ENCODE assay signal across 14 cellular contexts in the genomic region with DNA sequence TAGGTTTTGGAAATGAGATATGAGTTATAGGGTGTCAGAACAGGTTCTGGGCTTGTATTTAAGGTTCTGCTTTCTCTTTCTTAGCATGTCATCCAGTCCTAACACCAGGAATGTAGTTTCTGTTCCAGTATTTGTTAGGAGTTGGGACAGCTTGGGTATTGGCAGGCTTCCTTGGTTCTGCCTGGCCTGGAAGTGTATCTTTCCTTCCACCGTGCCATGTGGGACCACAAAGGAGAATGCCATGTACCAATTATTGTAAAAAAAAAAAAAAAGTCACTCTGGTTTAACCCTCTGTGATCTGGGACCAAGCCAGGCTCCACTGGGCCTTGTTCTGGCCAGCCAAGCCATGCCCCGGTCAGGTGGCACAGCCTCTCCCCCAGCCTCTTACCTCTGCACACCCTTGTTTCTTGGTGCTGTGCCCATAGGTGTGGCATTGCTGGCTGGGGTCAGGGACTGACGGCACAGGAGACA. TPM values are rescaled to one million over a fixed set of nuclear protein-coding genes. Genes with fewer than 3 reads are reported as not detected.
A peak's percentile ranks its signal among the peaks of the same experiment; 100 is the strongest.
DNase-seq lines count a peak whose midpoint lies in the region; ATAC-seq and TF ChIP-seq lines count a peak whose summit lies in the region.
"Had no signal": no experiment of that assay in that cellular context is flagged by ENCODE, and none has a peak within 500 bp of the region (broad histone marks: within the 10 kb centered on the region; RNA-seq: fewer than 3 reads in every experiment).

No MANE protein-coding gene starts in this region.

- ATAC-seq in body of pancreas (peak; percentile 36), GM21526 (IDR thresholded peaks at IDR 0.05; ENCODE audit: low FRiP score, unreplicated experiment) (no peak), T-cell (replicated peaks in 1 of 4) (no peak)
- ATAC-seq: stimulated activated naive CD8-positive, alpha-beta T cell treated with anti-CD3 and anti-CD28 coated beads, Interleukin-15, Interleukin-2, amounts not matched to agents 100 U/mL and 50 U/mL, for 24 hours had no signal

- H3K9me3 ChIP-seq in GM23248 (ENCODE audit: low read depth) (no peaks in the 10 kb centered on the region), body of pancreas (no peaks in the 10 kb centered on the region), suprapubic skin (no peaks in the 10 kb centered on the region)

- H3K27ac ChIP-seq in GM23248 (no peak overlapping the region), body of pancreas (peak overlapping the region in 2 of 4 donors; percentile 9 to 19), suprapubic skin (peak overlapping the region; percentile 51)

- 61 to 69% methylated on average over 3 of the region's 3 CpGs for WGBS in GM23248 (ENCODE audit: low coverage in 1 of 2, low lambda C conversion rate in 2 of 2, missing lambda C conversion rate in 2 of 2), 2 experiments
- 45 to 57% methylated on average over 3 of the region's 3 CpGs for WGBS in body of pancreas, 2 donors
- 25% methylated on average over 2 of the region's 3 CpGs for WGBS in suprapubic skin

- H3K27me3 ChIP-seq in GM23248 (replicated peaks; ENCODE audit: insufficient read depth) (no peaks in the 10 kb centered on the region), body of pancreas (no peaks in the 10 kb centered on the region), suprapubic skin (no peaks in the 10 kb centered on the region)

- H3K36me3 ChIP-seq in GM23248 (ENCODE audit: low read depth) (no peaks in the 10 kb centered on the region), body of pancreas (replicated peaks in 1 of 2; ENCODE audit: insufficient read depth in 1 of 2, low read depth in 2 of 2) (no peaks in the 10 kb centered on the region), suprapubic skin (no peaks in the 10 kb centered on the region)

- TF ChIP-seq POLR2A in body of pancreas (IDR thresholded peaks at IDR 0.05), result no peak
- no peak for TF ChIP-seq POLR2A in suprapubic skin (IDR thresholded peaks at IDR 0.05)

- in situ Hi-C loops in GM23248 (cut with MboI), result no loop called here

- POLR2A ChIA-PET in T-cell (lab: Charles Lee), result interaction anchor here (0.6 to 1.1 kb wide), 2 partner anchors 45 to 58 kb away, joined by 3 to 4 read pairs; no protein-coding TSS in a partner anchor

- no peaks in the 10 kb centered on the region for H4K20me1 ChIP-seq in GM23248 (ENCODE audit: insufficient read depth)

- H3K36me3 Mint-ChIP-seq in endothelial cell (ENCODE audit: low read depth, unreplicated experiment) (peaks cover 10% of the 10 kb centered on the region), T-cell (peaks cover 31% of the 10 kb centered on the region)

- CTCF ChIA-PET in T-cell (lab: Charles Lee), result no interaction called here

- H3K4me1 ChIP-seq in GM23248 (ENCODE audit: insufficient read depth) (peaks cover 62% of the 10 kb centered on the region), body of pancreas (peaks cover 35% of the 10 kb centered on the region), suprapubic skin (peaks cover 63% of the 10 kb centered on the region)

- H3F3A ChIP-seq in GM23248 (ENCODE audit: insufficient read depth), result peaks cover 35% of the 10 kb centered on the region

- H3K27ac Mint-ChIP-seq in endothelial cell (ENCODE audit: unreplicated experiment) (no peak overlapping the region), T-cell (no peak overlapping the region)
- H3K27ac Mint-ChIP-seq: activated naive CD8-positive, alpha-beta T cell treated with anti-CD3 and anti-CD28 coated beads, Interleukin-2, amount 10 ng/mL, durations not matched to agents 7 days and 5 days had no signal

- H3K4me3 ChIP-seq in GM23248 (no peak overlapping the region), body of pancreas (no peak overlapping the region), suprapubic skin (no peak overlapping the region)

- H3K4me2 ChIP-seq in GM23248 (ENCODE audit: unreplicated experiment), result no peak overlapping the region

- H3K9me3 Mint-ChIP-seq in endothelial cell (ENCODE audit: unreplicated experiment) (no peaks in the 10 kb centered on the region), T-cell (peaks cover 0 to 4% (median 2%) of the 10 kb centered on the region in 3 donors)

- intact Hi-C loops in body of pancreas (cut with DNase I), result no loop called here

- H3K4me3 Mint-ChIP-seq in endothelial cell (ENCODE audit: unreplicated experiment), result no peak overlapping the region
- no peak overlapping the region for H3K4me3 Mint-ChIP-seq in T-cell
- H3K4me3 Mint-ChIP-seq: activated naive CD8-positive, alpha-beta T cell treated with anti-CD3 and anti-CD28 coated beads, Interleukin-2, amount 10 ng/mL, durations not matched to agents 7 days and 5 days had no signal

- no peaks in the 10 kb centered on the region for H3K9me2 ChIP-seq in GM23248 (ENCODE audit: insufficient read depth)

- peaks cover 27% of the 10 kb centered on the region for H3K4me1 Mint-ChIP-seq in endothelial cell (ENCODE audit: unreplicated experiment)
- peaks cover 35 to 47% (median 39%) of the 10 kb centered on the region in 3 donors for H3K4me1 Mint-ChIP-seq in T-cell

- H3K27me3 Mint-ChIP-seq in endothelial cell (ENCODE audit: unreplicated experiment), result peaks cover 3% of the 10 kb centered on the region
- H3K27me3 Mint-ChIP-seq in T-cell, result no peaks in the 10 kb centered on the region
- H3K27me3 Mint-ChIP-seq: activated naive CD8-positive, alpha-beta T cell treated with anti-CD3 and anti-CD28 coated beads, Interleukin-2, amount 10 ng/mL, durations not matched to agents 7 days and 5 days had no signal

- no peak for TF ChIP-seq EP300 in suprapubic skin (IDR thresholded peaks at IDR 0.05)

- H2AFZ ChIP-seq in GM23248, result no peak overlapping the region

- H3K9ac ChIP-seq in GM23248, result no peak overlapping the region

- no peaks in the 10 kb centered on the region for H3K79me2 ChIP-seq in GM23248 (ENCODE audit: insufficient read depth)

- DNase-seq in GM23248 (peak; percentile 58), body of pancreas (peak in 1 of 4 donors; percentile 43), hepatic stellate cell (ENCODE audit: low spot score) (peak; percentile 32), suprapubic skin (ENCODE audit: low spot score in 2 of 2) (no peak), endothelial cell (ENCODE audit: low spot score) (no peak), NCI-H2107 treated with DMSO at 0.1 percent for 48 hours (lab: John Stamatoyannopoulos, UW; ENCODE audit: unreplicated experiment) (no peak), T-cell (no peak)
- DNase-seq: activated naive CD8-positive, alpha-beta T cell treated with anti-CD3 and anti-CD28 coated beads, Interleukin-2, amount 10 ng/mL, durations not matched to agents 7 days and 5 days; mesenchymal stem cell; NCI-H446; posterior cingulate gyrus; stimulated activated CD4-positive, alpha-beta T cell treated with anti-CD3 and anti-CD28 coated beads, Interleukin-4, amount 100 ng/mL, for 1 hour; stimulated activated naive CD8-positive, alpha-beta T cell treated with anti-CD3 and anti-CD28 coated beads, Interleukin-15, Interleukin-2, amounts not matched to agents 100 U/mL and 50 U/mL, for 24 hours had no signal

- TF ChIP-seq CTCF in body of pancreas (IDR thresholded peaks at IDR 0.05), result no peak
- TF ChIP-seq CTCF in suprapubic skin (IDR thresholded peaks at IDR 0.05), result no peak
- TF ChIP-seq CTCF in endothelial cell (IDR thresholded peaks at IDR 0.05; ENCODE audit: unreplicated experiment), result no peak

RNA-seq across cellular contexts. Expression of gene ARHGAP26, which starts 47.8 kb away (rescaled TPM):
- 1.6 and 8.3 TPM in 2 replicates for total RNA-seq in GM23248 (2014; rRNA removed; shearing (Covaris generic))
- polyA plus RNA-seq in GM23248 (2016; fragmentation: Nextera tagmentation; extraction: Ambion mirVana), result 1.7 and 1.9 TPM in 2 replicates
- total RNA-seq in body of pancreas, result 10 to 100 TPM; 12.5 to 14.2 TPM
- total RNA-seq in suprapubic skin, result 10 to 100 TPM; 11.1 to 36.1 (median 21.8) TPM
- total RNA-seq in endothelial cell (ENCODE audit: unreplicated experiment), result 81.5 TPM
- 10 to 100 TPM; 22.8 to 49.3 (median 28.3) TPM for total RNA-seq in T-cell

Comparison
In these comparisons a context has a peak if more than half of its experiments do, and no peak if none do; other contexts are left out.
1. DNase-seq: peak in GM23248 (single experiment) and hepatic stellate cell (single experiment); none in suprapubic skin (0 of 2), endothelial cell (single experiment), NCI-H2107 treated with DMSO at 0.1 percent for 48 hours (single experiment) and T-cell (0 of 34).